ENCODE assay signal across 18 cellular contexts in genomic region chr2:24501813-24502212, GRCh38.
DNase-seq lines count a peak whose midpoint lies in the region; TF ChIP-seq lines count a peak whose summit lies in the region.
"Had no signal": no experiment of that assay in that cellular context is flagged by ENCODE, and none has a peak within 500 bp of the region (broad histone marks: within the 10 kb centered on the region; RNA-seq: fewer than 3 reads in every experiment).

No MANE protein-coding gene starts in this region.

- TF ChIP-seq CTCF in HEK293 (tag by site-specific recombination; IDR thresholded peaks at IDR 0.05): no peak
- TF ChIP-seq CTCF in GM10248 (IDR thresholded peaks at IDR 0.05; ENCODE audit: control extremely low read depth, extremely low read depth, low read depth, missing control alignments): no peak

- POLR2A ChIA-PET in HEK293 (lab: Yijun Ruan, JAX) (no interaction called here), GM10248 (lab: Yijun Ruan, JAX) (no interaction called here)

- no peak overlapping the region for H3K27ac ChIP-seq in HEK293 (ENCODE audit: extremely low read depth, low read depth, low read length)
- H3K27ac ChIP-seq: 22Rv1; A549; BLaER1 treated with 17β-estradiol and CSF1 and Interleukin-3, amounts not matched to agents 10 nM and 100 nM; GM23248 had no signal

- no peak overlapping the region for H3K4me3 ChIP-seq in HEK293 (ENCODE audit: low read depth, low read length)
- H3K4me3 ChIP-seq: A549; BLaER1 treated with 17β-estradiol and CSF1 and Interleukin-3, amounts not matched to agents 10 nM and 100 nM; GM23248; HAP-1 had no signal

- CTCF ChIA-PET in HEK293 (lab: Yijun Ruan, JAX): interaction anchor here (1.0 kb wide), 1 partner anchor 112 kb away, joined by 3 read pairs; no protein-coding TSS in a partner anchor
- CTCF ChIA-PET in GM10248 (lab: Yijun Ruan, JAX): no interaction called here

- H3K36me3 ChIP-seq in HEK293 (ENCODE audit: control insufficient read depth in 2 of 2, insufficient read depth in 1 of 2, low read length in 2 of 2): no peaks in the 10 kb centered on the region
- H3K36me3 ChIP-seq: HAP-1 had no signal

- H3K9me3 ChIP-seq in HEK293 (ENCODE audit: control insufficient read depth, insufficient read depth, low read depth, low read length): no peaks in the 10 kb centered on the region
- H3K9me3 ChIP-seq: A549, HAP-1 had no signal

- DNase-seq in DMS 273 (lab: John Stamatoyannopoulos, UW; ENCODE audit: unreplicated experiment) (peak; percentile 24), DMS 273 treated with DMSO at 0.1 percent for 48 hours (lab: John Stamatoyannopoulos, UW) (no peak), NCI-H69 (lab: John Stamatoyannopoulos, UW) (peak; percentile 7), COR-L47 (lab: John Stamatoyannopoulos, UW) (no peak), GM10248 (ENCODE audit: extremely low spot score) (no peak), AG08395 (ENCODE audit: low spot score) (no peak)
- DNase-seq: CD8-positive, alpha-beta T cell; DMS153; DMS79; GDM1; GM23248; Karpas-422; KBM-7 had no signal

- H3K4me1 ChIP-seq in HEK293 (ENCODE audit: control insufficient read depth, insufficient read depth, low read length): peaks cover 2% of the 10 kb centered on the region; the same call in 1 of the 2 replicates
- H3K4me1 ChIP-seq: A549 had no signal

TF ChIP-seq in HEK293, 187 proteins besides CTCF, POLR2A, EP300 and RAD21:
- TF ChIP-seq ZNF362 (tag by site-specific recombination; IDR thresholded peaks at IDR 0.05) (no peak), ZSCAN16 (tag by site-specific recombination; IDR thresholded peaks at IDR 0.05) (no peak), KLF9 (tag by site-specific recombination; IDR thresholded peaks at IDR 0.05; ENCODE audit: low read depth) (no peak), SCRT2 (tag by site-specific recombination; IDR thresholded peaks at IDR 0.05) (peak; percentile 59)
- TF ChIP-seq, protein P1, sequence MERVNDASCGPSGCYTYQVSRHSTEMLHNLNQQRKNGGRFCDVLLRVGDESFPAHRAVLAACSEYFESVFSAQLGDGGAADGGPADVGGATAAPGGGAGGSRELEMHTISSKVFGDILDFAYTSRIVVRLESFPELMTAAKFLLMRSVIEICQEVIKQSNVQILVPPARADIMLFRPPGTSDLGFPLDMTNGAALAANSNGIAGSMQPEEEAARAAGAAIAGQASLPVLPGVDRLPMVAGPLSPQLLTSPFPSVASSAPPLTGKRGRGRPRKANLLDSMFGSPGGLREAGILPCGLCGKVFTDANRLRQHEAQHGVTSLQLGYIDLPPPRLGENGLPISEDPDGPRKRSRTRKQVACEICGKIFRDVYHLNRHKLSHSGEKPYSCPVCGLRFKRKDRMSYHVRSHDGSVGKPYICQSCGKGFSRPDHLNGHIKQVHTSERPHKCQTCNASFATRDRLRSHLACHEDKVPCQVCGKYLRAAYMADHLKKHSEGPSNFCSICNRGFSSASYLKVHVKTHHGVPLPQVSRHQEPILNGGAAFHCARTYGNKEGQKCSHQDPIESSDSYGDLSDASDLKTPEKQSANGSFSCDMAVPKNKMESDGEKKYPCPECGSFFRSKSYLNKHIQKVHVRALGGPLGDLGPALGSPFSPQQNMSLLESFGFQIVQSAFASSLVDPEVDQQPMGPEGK (tag by site-specific recombination; IDR thresholded peaks at IDR 0.05): no peak
- TF ChIP-seq, protein P2, sequence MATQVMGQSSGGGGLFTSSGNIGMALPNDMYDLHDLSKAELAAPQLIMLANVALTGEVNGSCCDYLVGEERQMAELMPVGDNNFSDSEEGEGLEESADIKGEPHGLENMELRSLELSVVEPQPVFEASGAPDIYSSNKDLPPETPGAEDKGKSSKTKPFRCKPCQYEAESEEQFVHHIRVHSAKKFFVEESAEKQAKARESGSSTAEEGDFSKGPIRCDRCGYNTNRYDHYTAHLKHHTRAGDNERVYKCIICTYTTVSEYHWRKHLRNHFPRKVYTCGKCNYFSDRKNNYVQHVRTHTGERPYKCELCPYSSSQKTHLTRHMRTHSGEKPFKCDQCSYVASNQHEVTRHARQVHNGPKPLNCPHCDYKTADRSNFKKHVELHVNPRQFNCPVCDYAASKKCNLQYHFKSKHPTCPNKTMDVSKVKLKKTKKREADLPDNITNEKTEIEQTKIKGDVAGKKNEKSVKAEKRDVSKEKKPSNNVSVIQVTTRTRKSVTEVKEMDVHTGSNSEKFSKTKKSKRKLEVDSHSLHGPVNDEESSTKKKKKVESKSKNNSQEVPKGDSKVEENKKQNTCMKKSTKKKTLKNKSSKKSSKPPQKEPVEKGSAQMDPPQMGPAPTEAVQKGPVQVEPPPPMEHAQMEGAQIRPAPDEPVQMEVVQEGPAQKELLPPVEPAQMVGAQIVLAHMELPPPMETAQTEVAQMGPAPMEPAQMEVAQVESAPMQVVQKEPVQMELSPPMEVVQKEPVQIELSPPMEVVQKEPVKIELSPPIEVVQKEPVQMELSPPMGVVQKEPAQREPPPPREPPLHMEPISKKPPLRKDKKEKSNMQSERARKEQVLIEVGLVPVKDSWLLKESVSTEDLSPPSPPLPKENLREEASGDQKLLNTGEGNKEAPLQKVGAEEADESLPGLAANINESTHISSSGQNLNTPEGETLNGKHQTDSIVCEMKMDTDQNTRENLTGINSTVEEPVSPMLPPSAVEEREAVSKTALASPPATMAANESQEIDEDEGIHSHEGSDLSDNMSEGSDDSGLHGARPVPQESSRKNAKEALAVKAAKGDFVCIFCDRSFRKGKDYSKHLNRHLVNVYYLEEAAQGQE (tag by site-specific recombination; IDR thresholded peaks at IDR 0.05): no peak
- TF ChIP-seq, protein P3, sequence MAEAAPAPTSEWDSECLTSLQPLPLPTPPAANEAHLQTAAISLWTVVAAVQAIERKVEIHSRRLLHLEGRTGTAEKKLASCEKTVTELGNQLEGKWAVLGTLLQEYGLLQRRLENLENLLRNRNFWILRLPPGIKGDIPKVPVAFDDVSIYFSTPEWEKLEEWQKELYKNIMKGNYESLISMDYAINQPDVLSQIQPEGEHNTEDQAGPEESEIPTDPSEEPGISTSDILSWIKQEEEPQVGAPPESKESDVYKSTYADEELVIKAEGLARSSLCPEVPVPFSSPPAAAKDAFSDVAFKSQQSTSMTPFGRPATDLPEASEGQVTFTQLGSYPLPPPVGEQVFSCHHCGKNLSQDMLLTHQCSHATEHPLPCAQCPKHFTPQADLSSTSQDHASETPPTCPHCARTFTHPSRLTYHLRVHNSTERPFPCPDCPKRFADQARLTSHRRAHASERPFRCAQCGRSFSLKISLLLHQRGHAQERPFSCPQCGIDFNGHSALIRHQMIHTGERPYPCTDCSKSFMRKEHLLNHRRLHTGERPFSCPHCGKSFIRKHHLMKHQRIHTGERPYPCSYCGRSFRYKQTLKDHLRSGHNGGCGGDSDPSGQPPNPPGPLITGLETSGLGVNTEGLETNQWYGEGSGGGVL (tag by site-specific recombination; IDR thresholded peaks at IDR 0.05): no peak
- TF ChIP-seq, protein P4, sequence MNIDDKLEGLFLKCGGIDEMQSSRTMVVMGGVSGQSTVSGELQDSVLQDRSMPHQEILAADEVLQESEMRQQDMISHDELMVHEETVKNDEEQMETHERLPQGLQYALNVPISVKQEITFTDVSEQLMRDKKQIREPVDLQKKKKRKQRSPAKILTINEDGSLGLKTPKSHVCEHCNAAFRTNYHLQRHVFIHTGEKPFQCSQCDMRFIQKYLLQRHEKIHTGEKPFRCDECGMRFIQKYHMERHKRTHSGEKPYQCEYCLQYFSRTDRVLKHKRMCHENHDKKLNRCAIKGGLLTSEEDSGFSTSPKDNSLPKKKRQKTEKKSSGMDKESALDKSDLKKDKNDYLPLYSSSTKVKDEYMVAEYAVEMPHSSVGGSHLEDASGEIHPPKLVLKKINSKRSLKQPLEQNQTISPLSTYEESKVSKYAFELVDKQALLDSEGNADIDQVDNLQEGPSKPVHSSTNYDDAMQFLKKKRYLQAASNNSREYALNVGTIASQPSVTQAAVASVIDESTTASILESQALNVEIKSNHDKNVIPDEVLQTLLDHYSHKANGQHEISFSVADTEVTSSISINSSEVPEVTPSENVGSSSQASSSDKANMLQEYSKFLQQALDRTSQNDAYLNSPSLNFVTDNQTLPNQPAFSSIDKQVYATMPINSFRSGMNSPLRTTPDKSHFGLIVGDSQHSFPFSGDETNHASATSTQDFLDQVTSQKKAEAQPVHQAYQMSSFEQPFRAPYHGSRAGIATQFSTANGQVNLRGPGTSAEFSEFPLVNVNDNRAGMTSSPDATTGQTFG (tag by site-specific recombination; IDR thresholded peaks at IDR 0.05; ENCODE audit: borderline replicate concordance): no peak

Comparison
In these comparisons a context has a peak if more than half of its experiments do, and no peak if none do; other contexts are left out.
1. DNase-seq: peak in DMS 273 (single experiment) and NCI-H69 (single experiment); none in DMS 273 treated with DMSO at 0.1 percent for 48 hours (single experiment), COR-L47 (single experiment), GM10248 (single experiment) and AG08395 (single experiment).